ENCODE assay signal across 17 cellular contexts in the genomic region with DNA sequence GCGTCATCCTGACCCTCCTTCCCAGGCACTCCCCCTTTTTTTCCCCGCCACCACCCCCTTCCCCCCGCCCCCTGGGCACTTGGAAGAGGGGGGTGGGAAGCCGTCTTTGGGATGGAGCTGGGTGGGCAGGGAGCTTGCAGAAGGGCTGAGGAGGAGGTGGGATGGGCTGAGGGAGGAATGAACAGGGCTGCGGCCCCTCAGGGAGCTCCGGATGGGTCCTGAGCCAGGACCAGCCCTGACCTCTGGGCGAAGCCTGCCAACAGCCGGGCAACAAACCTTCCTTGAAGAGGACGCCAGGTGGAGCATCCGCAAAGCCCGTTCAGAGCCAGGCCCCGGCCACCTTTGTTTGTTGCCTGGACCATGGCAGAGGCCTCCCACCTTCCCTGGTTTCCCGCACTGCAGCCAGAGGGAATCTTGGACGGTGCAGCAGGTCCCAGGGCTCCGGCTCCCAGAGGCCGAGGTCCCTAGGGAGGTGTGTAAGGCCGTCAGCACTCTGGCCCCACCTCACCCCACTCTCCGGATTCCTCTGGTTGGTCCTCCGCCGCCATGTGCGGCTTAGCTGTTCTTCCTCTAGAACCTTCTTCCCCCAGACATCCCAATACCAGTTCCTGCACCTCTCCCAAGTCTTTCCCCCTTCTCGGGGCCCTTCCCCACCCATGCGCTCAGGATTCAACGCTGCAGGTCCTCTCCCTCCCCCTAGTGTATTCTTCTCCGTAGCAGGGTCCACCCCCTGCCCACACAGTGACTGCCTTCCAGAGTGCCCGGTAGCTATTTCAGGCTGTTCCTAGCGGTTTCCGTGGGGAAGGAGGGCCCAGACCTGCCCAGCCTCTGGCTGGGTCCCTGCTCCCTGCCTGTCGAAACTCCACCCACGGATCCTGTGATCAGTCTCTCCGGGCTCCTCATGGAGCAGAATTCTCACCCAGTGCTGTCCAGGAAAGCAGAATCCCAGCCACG. TPM values are rescaled to one million over a fixed set of nuclear protein-coding genes. Genes with fewer than 3 reads are reported as not detected.
DNase-seq lines count a peak whose midpoint lies in the region; ATAC-seq and TF ChIP-seq lines count a peak whose summit lies in the region.
"Had no signal": no experiment of that assay in that cellular context is flagged by ENCODE, and none has a peak within 500 bp of the region (broad histone marks: within the 10 kb centered on the region; RNA-seq: fewer than 3 reads in every experiment).

No MANE protein-coding gene starts in this region.

- H3K36me3 Mint-ChIP-seq in MCF 10A (ENCODE audit: insufficient read depth, unreplicated experiment) (no peaks in the 10 kb centered on the region), WTC11 (no peaks in the 10 kb centered on the region)

- H3K27me3 ChIP-seq in breast epithelium (no peaks in the 10 kb centered on the region), iPS-20b (ENCODE audit: insufficient read depth, low read length) (no peaks in the 10 kb centered on the region), thoracic aorta (replicated peaks; ENCODE audit: insufficient read depth) (no peaks in the 10 kb centered on the region)

- TF ChIP-seq POLR2A in breast epithelium (IDR thresholded peaks at IDR 0.05) = no peak

- H3K4me3 Mint-ChIP-seq in MCF 10A (ENCODE audit: unreplicated experiment) (no peak overlapping the region), WTC11 (peak overlapping the region; percentile 24)
- H3K4me3 Mint-ChIP-seq: activated CD4-positive, alpha-beta T cell treated with anti-CD3 and anti-CD28 coated beads, Interleukin-2, amount 10 ng/mL, durations not matched to agents 7 days and 5 days; CD4-positive, alpha-beta T cell; stimulated activated naive CD8-positive, alpha-beta T cell treated with anti-CD3 and anti-CD28 coated beads, Interleukin-15, Interleukin-2, amounts not matched to agents 100 ng/mL and 50 ng/mL, for 24 hours had no signal

- BruUV-seq in MCF 10A (replicated peaks; lab: Mats Ljungman, UMichigan) = no TSS peak

- H3K9me3 ChIP-seq in breast epithelium (no peaks in the 10 kb centered on the region), iPS-20b (ENCODE audit: insufficient read depth, low read depth, low read length) (no peaks in the 10 kb centered on the region), thoracic aorta (no peaks in the 10 kb centered on the region)

- CTCF ChIA-PET in MCF 10A (lab: Yijun Ruan, JAX) (interaction anchor here (0.7 kb wide), 1 partner anchor 94 kb away, joined by 6 read pairs; no protein-coding TSS in a partner anchor), WTC11 (lab: Charles Lee) (interaction anchor here (0.6 to 1.9 kb wide), 10 partner anchors 10 to 566 kb away, joined by 3 to 8 read pairs (median 3); no protein-coding TSS in a partner anchor)

- H3K36me3 ChIP-seq in breast epithelium (no peaks in the 10 kb centered on the region), iPS-20b (ENCODE audit: insufficient read depth, low read depth, low read length) (no peaks in the 10 kb centered on the region), thoracic aorta (no peaks in the 10 kb centered on the region)

- POLR2A ChIA-PET in MCF 10A (lab: Yijun Ruan, JAX) (no interaction called here), WTC11 (lab: Charles Lee) (no interaction called here)

- intact Hi-C loops in breast epithelium (cut with DNase I; ENCODE audit: low total_unique reads) (no loop called here), MCF 10A (cut with micrococcal nuclease) (no loop called here)

- ATAC-seq in WTC11 (peak; percentile 31), thoracic aorta (ENCODE audit: insufficient number of reproducible peaks, low FRiP score, low read depth) (peak; percentile 59), GM21360 (IDR thresholded peaks at IDR 0.05; ENCODE audit: unreplicated experiment) (no peak), GM19328 (IDR thresholded peaks at IDR 0.05; ENCODE audit: unreplicated experiment) (no peak)

- peaks cover 16% of the 10 kb centered on the region for H3K27me3 Mint-ChIP-seq in MCF 10A (ENCODE audit: insufficient read depth, unreplicated experiment)
- no peaks in the 10 kb centered on the region; the same call in 1 of the 2 replicates for H3K27me3 Mint-ChIP-seq in WTC11 (ENCODE audit: low read depth)

- H3K9me3 Mint-ChIP-seq in MCF 10A (ENCODE audit: unreplicated experiment) (no peaks in the 10 kb centered on the region), WTC11 (no peaks in the 10 kb centered on the region)
- H3K9me3 Mint-ChIP-seq: activated CD4-positive, alpha-beta T cell treated with anti-CD3 and anti-CD28 coated beads, Interleukin-2, amount 10 ng/mL, durations not matched to agents 7 days and 5 days; CD4-positive, alpha-beta T cell; stimulated activated naive CD8-positive, alpha-beta T cell treated with anti-CD3 and anti-CD28 coated beads, Interleukin-15, Interleukin-2, amounts not matched to agents 100 ng/mL and 50 ng/mL, for 24 hours had no signal

- TF ChIP-seq CTCF in breast epithelium (IDR thresholded peaks at IDR 0.05) (no peak), MCF 10A (IDR thresholded peaks at IDR 0.05; ENCODE audit: unreplicated experiment) (no peak), WTC11 (IDR thresholded peaks at IDR 0.05) (no peak), thoracic aorta (IDR thresholded peaks at IDR 0.05) (no peak)

- H3K4me1 Mint-ChIP-seq in MCF 10A (ENCODE audit: insufficient read depth, unreplicated experiment) (peaks cover 23% of the 10 kb centered on the region), WTC11 (peaks cover 32% of the 10 kb centered on the region)

- H3K27ac Mint-ChIP-seq in MCF 10A (ENCODE audit: low read depth, unreplicated experiment) (no peak overlapping the region), WTC11 (0 out of 2 replicates have a peak overlapping the region, but pooled peaks have one; percentile 18)
- H3K27ac Mint-ChIP-seq: activated CD4-positive, alpha-beta T cell treated with anti-CD3 and anti-CD28 coated beads, Interleukin-2, amount 10 ng/mL, durations not matched to agents 7 days and 5 days; CD4-positive, alpha-beta T cell; stimulated activated naive CD8-positive, alpha-beta T cell treated with anti-CD3 and anti-CD28 coated beads, Interleukin-15, Interleukin-2, amounts not matched to agents 100 ng/mL and 50 ng/mL, for 24 hours had no signal

- no peaks in the 10 kb centered on the region for H3K4me1 ChIP-seq in breast epithelium
- H3K4me1 ChIP-seq in iPS-20b (ENCODE audit: insufficient read depth, low read length) = peaks cover 6% of the 10 kb centered on the region; the same call in 1 of the 2 replicates
- peaks cover 0 to 9% of the 10 kb centered on the region in 2 donors for H3K4me1 ChIP-seq in thoracic aorta (ENCODE audit: control insufficient read depth in 1 of 2, low read depth in 2 of 2)

- H3K4me3 ChIP-seq in breast epithelium (peak overlapping the region in 2 of 3 donors; percentile 30 to 40), iPS-20b (ENCODE audit: low read length) (peak overlapping the region; percentile 56; the same call in 1 of the 2 replicates), thoracic aorta (peak overlapping the region; percentile 57)

- peak; percentile 28 to 48 for DNase-seq in breast epithelium (ENCODE audit: low spot score in 2 of 2)
- DNase-seq in MCF 10A (ENCODE audit: unreplicated experiment) = no peak
- DNase-seq in WTC11 (ENCODE audit: low spot score) = peak; percentile 41
- DNase-seq in thoracic aorta (ENCODE audit: low spot score) = no peak
- no peak for DNase-seq in dedifferentiated amniotic fluid mesenchymal stem cell (ENCODE audit: extremely low spot score)
- DNase-seq: ACHN; activated CD4-positive, alpha-beta T cell treated with anti-CD3 and anti-CD28 coated beads, Interleukin-2, amount 10 ng/mL, durations not matched to agents 7 days and 5 days; activated CD8-positive, alpha-beta memory T cell treated with anti-CD3 and anti-CD28 coated beads, Interleukin-2, amount 50 U/mL, for 48 hours; CD4-positive, alpha-beta T cell; KBM-7; mesenchymal stem cell; NCI-H2081; NCI-H524 had no signal

- H3K27ac ChIP-seq in breast epithelium (peak overlapping the region; percentile 36 to 64), iPS-20b (ENCODE audit: low read length) (no peak overlapping the region), thoracic aorta (peak overlapping the region; percentile 21 to 65)

- H3K9ac ChIP-seq in iPS-20b (ENCODE audit: low read depth, low read length) = no peak overlapping the region

TF ChIP-seq in WTC11, 78 proteins besides CTCF, POLR2A, EP300 and RAD21 (continues in another document):
- TF ChIP-seq, protein P1, sequence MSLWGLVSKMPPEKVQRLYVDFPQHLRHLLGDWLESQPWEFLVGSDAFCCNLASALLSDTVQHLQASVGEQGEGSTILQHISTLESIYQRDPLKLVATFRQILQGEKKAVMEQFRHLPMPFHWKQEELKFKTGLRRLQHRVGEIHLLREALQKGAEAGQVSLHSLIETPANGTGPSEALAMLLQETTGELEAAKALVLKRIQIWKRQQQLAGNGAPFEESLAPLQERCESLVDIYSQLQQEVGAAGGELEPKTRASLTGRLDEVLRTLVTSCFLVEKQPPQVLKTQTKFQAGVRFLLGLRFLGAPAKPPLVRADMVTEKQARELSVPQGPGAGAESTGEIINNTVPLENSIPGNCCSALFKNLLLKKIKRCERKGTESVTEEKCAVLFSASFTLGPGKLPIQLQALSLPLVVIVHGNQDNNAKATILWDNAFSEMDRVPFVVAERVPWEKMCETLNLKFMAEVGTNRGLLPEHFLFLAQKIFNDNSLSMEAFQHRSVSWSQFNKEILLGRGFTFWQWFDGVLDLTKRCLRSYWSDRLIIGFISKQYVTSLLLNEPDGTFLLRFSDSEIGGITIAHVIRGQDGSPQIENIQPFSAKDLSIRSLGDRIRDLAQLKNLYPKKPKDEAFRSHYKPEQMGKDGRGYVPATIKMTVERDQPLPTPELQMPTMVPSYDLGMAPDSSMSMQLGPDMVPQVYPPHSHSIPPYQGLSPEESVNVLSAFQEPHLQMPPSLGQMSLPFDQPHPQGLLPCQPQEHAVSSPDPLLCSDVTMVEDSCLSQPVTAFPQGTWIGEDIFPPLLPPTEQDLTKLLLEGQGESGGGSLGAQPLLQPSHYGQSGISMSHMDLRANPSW (CRISPR knock-in tag; conservative IDR thresholded peaks at IDR 0.05; ENCODE audit: low read depth) = no peak
- TF ChIP-seq GABPB1 (CRISPR knock-in tag; IDR thresholded peaks at IDR 0.05) (no peak), ZNF219 (CRISPR knock-in tag; IDR thresholded peaks at IDR 0.05; ENCODE audit: borderline replicate concordance) (no peak), NR2C2 (CRISPR knock-in tag; IDR thresholded peaks at IDR 0.05) (no peak)
- TF ChIP-seq, protein P2, sequence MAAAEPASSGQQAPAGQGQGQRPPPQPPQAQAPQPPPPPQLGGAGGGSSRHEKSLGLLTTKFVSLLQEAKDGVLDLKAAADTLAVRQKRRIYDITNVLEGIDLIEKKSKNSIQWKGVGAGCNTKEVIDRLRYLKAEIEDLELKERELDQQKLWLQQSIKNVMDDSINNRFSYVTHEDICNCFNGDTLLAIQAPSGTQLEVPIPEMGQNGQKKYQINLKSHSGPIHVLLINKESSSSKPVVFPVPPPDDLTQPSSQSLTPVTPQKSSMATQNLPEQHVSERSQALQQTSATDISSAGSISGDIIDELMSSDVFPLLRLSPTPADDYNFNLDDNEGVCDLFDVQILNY (CRISPR knock-in tag; IDR thresholded peaks at IDR 0.05) = no peak

RNA-seq across cellular contexts. Expression of a gene that starts 45.5 kb away (rescaled TPM):
- total RNA-seq in breast epithelium (100 to 1,000 TPM; 105 to 166 (median 142) TPM), MCF 10A (2022) (418 and 519 TPM in 2 replicates), WTC11 (2021) (119 to 152 TPM (median 120 TPM) in 3 replicates), thoracic aorta (100 to 1,000 TPM; 149 to 182 TPM)

Comparison
In these comparisons a context has a peak if more than half of its experiments do, and no peak if none do; other contexts are left out.
1. DNase-seq: peak in breast epithelium (2 of 2) and WTC11 (single experiment); none in MCF 10A (single experiment), thoracic aorta (single experiment) and dedifferentiated amniotic fluid mesenchymal stem cell (single experiment).
2. ATAC-seq: peak in WTC11 (single experiment) and thoracic aorta (single experiment); none in GM21360 (single experiment) and GM19328 (single experiment).
3. Peak in every context shown above with its lines, with median percentiles within 50 percentile points of each other: H3K4me3 ChIP-seq.